10 cellular contexts compared by ENCODE assay signal in genomic region chr7:47255007-47255406, GRCh38.
DNase-seq lines count a peak whose midpoint lies in the region; ATAC-seq and TF ChIP-seq lines count a peak whose summit lies in the region.
"Had no signal": no experiment of that assay in that cellular context is flagged by ENCODE, and none has a peak within 500 bp of the region (broad histone marks: within the 10 kb centered on the region; RNA-seq: fewer than 3 reads in every experiment).

No MANE protein-coding gene starts in this region.

- H3K27ac ChIP-seq in OCI-LY3 (ENCODE audit: low read length) (no peak overlapping the region), trophoblast cell (ENCODE audit: low read depth, low read length) (no peak overlapping the region), left lung (no peak overlapping the region)

- DNase-seq in Caco-2 (no peak), left lobe of liver (ENCODE audit: low spot score) (no peak), trophoblast cell (no peak), COLO829 (ENCODE audit: low spot score) (no peak), iPS-NIHi11 (ENCODE audit: low spot score) (no peak), left lung (no peak)

- POLR2A ChIA-PET in Caco-2 (lab: Charles Lee): no interaction called here

- no TSS peak for BruUV-seq in Caco-2 (replicated peaks; lab: Mats Ljungman, UMichigan)

- no peak overlapping the region for H3K4me3 ChIP-seq in Caco-2 (ENCODE audit: low read depth, low read length)
- H3K4me3 ChIP-seq in OCI-LY3 (ENCODE audit: low read length): peak overlapping the region; percentile 88; the same call in 1 of the 2 replicates
- no peak overlapping the region for H3K4me3 ChIP-seq in trophoblast cell (ENCODE audit: low read depth, low read length)
- H3K4me3 ChIP-seq in left lung: no peak overlapping the region

- H3K27me3 ChIP-seq in Caco-2 (replicated peaks; ENCODE audit: control insufficient read depth, insufficient read depth, low read length) (no peaks in the 10 kb centered on the region), OCI-LY3 (ENCODE audit: low read depth, low read length) (0 out of 2 replicates have a peak, but pooled peaks cover 2% of the 10 kb centered on the region), trophoblast cell (ENCODE audit: insufficient read depth, low read length) (no peaks in the 10 kb centered on the region), left lung (peaks cover 0 to 9% of the 10 kb centered on the region in 2 donors)

- no peaks in the 10 kb centered on the region for H3K4me1 Mint-ChIP-seq in Caco-2 (ENCODE audit: low read depth, unreplicated experiment)
- H3K4me1 Mint-ChIP-seq: stimulated activated effector memory CD8-positive, alpha-beta T cell treated with anti-CD3 and anti-CD28 coated beads, Interleukin-12 subunit alpha, Interleukin-12 subunit beta, amount 100 ng/mL, for 72 hours had no signal

- no peak overlapping the region for H4K12ac ChIP-seq in trophoblast cell (ENCODE audit: low read depth, low read length)

- ATAC-seq in left lobe of liver (peak; percentile 18), GM18858 (IDR thresholded peaks at IDR 0.05; ENCODE audit: unreplicated experiment) (no peak), left lung (no peak)

- no peak overlapping the region for H4K8ac ChIP-seq in trophoblast cell (ENCODE audit: low read depth, low read length)

- no peaks in the 10 kb centered on the region for H4K20me1 ChIP-seq in OCI-LY3 (ENCODE audit: insufficient read depth, low read length)

- H3K27me3 Mint-ChIP-seq in Caco-2 (ENCODE audit: insufficient read depth, unreplicated experiment): peaks cover 5% of the 10 kb centered on the region

- TF ChIP-seq CTCF in Caco-2 (IDR thresholded peaks at IDR 0.05; ENCODE audit: insufficient read depth in 1 of 2, low read depth in 1 of 2, low read length in 1 of 2, severe bottlenecking in 1 of 2, unreplicated experiment in 1 of 2) (no peak), OCI-LY3 (IDR thresholded peaks at IDR 0.05; ENCODE audit: low read depth, low read length) (no peak), left lung (IDR thresholded peaks at IDR 0.05) (no peak)

- H2AFZ ChIP-seq in OCI-LY3 (ENCODE audit: low read depth, low read length) (peak overlapping the region; percentile 82; the same call in 1 of the 2 replicates), trophoblast cell (ENCODE audit: insufficient read depth, low read length, poor library complexity) (no peak overlapping the region)

- peaks cover 9% of the 10 kb centered on the region for H3K79me1 ChIP-seq in trophoblast cell (ENCODE audit: low read length)

- H2BK12ac ChIP-seq in trophoblast cell (ENCODE audit: low read length): no peak overlapping the region

- H2BK120ac ChIP-seq in trophoblast cell (ENCODE audit: insufficient read depth, low read length, poor library complexity): no peak overlapping the region

- H4K91ac ChIP-seq in trophoblast cell (ENCODE audit: low read depth, low read length): peak overlapping the region; percentile 21

- H3K4me1 ChIP-seq in Caco-2 (no peaks in the 10 kb centered on the region; the same call in 1 of the 2 replicates), OCI-LY3 (ENCODE audit: low read length) (peaks cover 11% of the 10 kb centered on the region), trophoblast cell (ENCODE audit: control insufficient read depth in 1 of 2, insufficient read depth in 2 of 2, low read length in 2 of 2) (peaks cover 16 to 28% of the 10 kb centered on the region in 2 experiments), left lung (peaks cover 0 to 19% of the 10 kb centered on the region in 2 donors)

- no peak overlapping the region for H3K18ac ChIP-seq in trophoblast cell (ENCODE audit: low read length)

- H3K14ac ChIP-seq in trophoblast cell (ENCODE audit: low read length): no peak overlapping the region

- no peak overlapping the region for H3K4ac ChIP-seq in trophoblast cell (ENCODE audit: low read depth, low read length)

- H3K9me3 Mint-ChIP-seq in Caco-2 (ENCODE audit: unreplicated experiment): no peaks in the 10 kb centered on the region
- H3K9me3 Mint-ChIP-seq: activated naive CD8-positive, alpha-beta T cell treated with anti-CD3 and anti-CD28 coated beads, Interleukin-2, amount 10 ng/mL, durations not matched to agents 7 days and 5 days; stimulated activated effector memory CD8-positive, alpha-beta T cell treated with anti-CD3 and anti-CD28 coated beads, Interleukin-12 subunit alpha, Interleukin-12 subunit beta, amount 100 ng/mL, for 72 hours had no signal

- peak overlapping the region; percentile 68 for H3K4me3 Mint-ChIP-seq in Caco-2 (ENCODE audit: unreplicated experiment)
- H3K4me3 Mint-ChIP-seq: stimulated activated effector memory CD8-positive, alpha-beta T cell treated with anti-CD3 and anti-CD28 coated beads, Interleukin-12 subunit alpha, Interleukin-12 subunit beta, amount 100 ng/mL, for 72 hours had no signal

- CTCF ChIA-PET in Caco-2 (lab: Charles Lee): no interaction called here

- no peaks in the 10 kb centered on the region for H3K36me3 Mint-ChIP-seq in Caco-2 (ENCODE audit: insufficient read depth, unreplicated experiment)
- H3K36me3 Mint-ChIP-seq: activated naive CD8-positive, alpha-beta T cell treated with anti-CD3 and anti-CD28 coated beads, Interleukin-2, amount 10 ng/mL, durations not matched to agents 7 days and 5 days; stimulated activated effector memory CD8-positive, alpha-beta T cell treated with anti-CD3 and anti-CD28 coated beads, Interleukin-12 subunit alpha, Interleukin-12 subunit beta, amount 100 ng/mL, for 72 hours had no signal

- WGBS in trophoblast cell (ENCODE audit: extremely low coverage, insufficient coverage, insufficient read length): no CpG with 5 or more reads among the region's 7 CpGs

- H3K9me3 ChIP-seq in Caco-2: no peaks in the 10 kb centered on the region
- H3K9me3 ChIP-seq in OCI-LY3 (ENCODE audit: insufficient read depth, low read length): no peaks in the 10 kb centered on the region
- H3K9me3 ChIP-seq in trophoblast cell (ENCODE audit: insufficient read depth, low read depth, low read length): no peaks in the 10 kb centered on the region
- no peaks in the 10 kb centered on the region for H3K9me3 ChIP-seq in left lung

- H2BK5ac ChIP-seq in trophoblast cell (ENCODE audit: low read depth, low read length, poor library complexity): no peak overlapping the region

- intact Hi-C loops in Caco-2 (cut with micrococcal nuclease; ENCODE audit: unreplicated experiment): no loop called here
- intact Hi-C loops in left lung (cut with DNase I): no loop called here

- H3K36me3 ChIP-seq in Caco-2 (ENCODE audit: control insufficient read depth, insufficient read depth, low read length) (no peaks in the 10 kb centered on the region), OCI-LY3 (replicated peaks; ENCODE audit: low read depth, low read length) (no peaks in the 10 kb centered on the region), trophoblast cell (ENCODE audit: control insufficient read depth in 1 of 2, insufficient read depth in 2 of 2, low read length in 2 of 2) (no peaks in the 10 kb centered on the region), left lung (no peaks in the 10 kb centered on the region)

- H3K23ac ChIP-seq in trophoblast cell (ENCODE audit: low read length): no peak overlapping the region

- no peaks in the 10 kb centered on the region for H3K79me2 ChIP-seq in OCI-LY3 (ENCODE audit: low read length)
- peaks cover 4% of the 10 kb centered on the region for H3K79me2 ChIP-seq in trophoblast cell (ENCODE audit: control insufficient read depth, insufficient read depth, low read length, poor library complexity)

- H3K9ac ChIP-seq in OCI-LY3 (ENCODE audit: low read length): no peak overlapping the region
- H3K9ac ChIP-seq in trophoblast cell (ENCODE audit: low read length): no peak overlapping the region

- H3K4me2 ChIP-seq in OCI-LY3 (ENCODE audit: low read length) (peak overlapping the region; percentile 79), trophoblast cell (ENCODE audit: low read length) (no peak overlapping the region)

- H3K27ac Mint-ChIP-seq in Caco-2 (ENCODE audit: unreplicated experiment): no peak overlapping the region
- H3K27ac Mint-ChIP-seq: activated naive CD8-positive, alpha-beta T cell treated with anti-CD3 and anti-CD28 coated beads, Interleukin-2, amount 10 ng/mL, durations not matched to agents 7 days and 5 days; stimulated activated effector memory CD8-positive, alpha-beta T cell treated with anti-CD3 and anti-CD28 coated beads, Interleukin-12 subunit alpha, Interleukin-12 subunit beta, amount 100 ng/mL, for 72 hours had no signal

- no peak overlapping the region for H2AK5ac ChIP-seq in trophoblast cell (ENCODE audit: low read length)
